In genomic region chr14:23174785-23175184, GRCh38 we compare ENCODE assay signal across 22 cellular contexts. TPM values are rescaled to one million over a fixed set of nuclear protein-coding genes. Genes with fewer than 3 reads are reported as not detected.
DNase-seq lines count a peak whose midpoint lies in the region; ATAC-seq and TF ChIP-seq lines count a peak whose summit lies in the region.
"Had no signal": no experiment of that assay in that cellular context is flagged by ENCODE, and none has a peak within 500 bp of the region (broad histone marks: within the 10 kb centered on the region; RNA-seq: fewer than 3 reads in every experiment).

No MANE protein-coding gene starts in this region.

- no peak overlapping the region for H2BK15ac ChIP-seq in mesenchymal stem cell (ENCODE audit: low read depth, poor library complexity, severe bottlenecking)

- H2AK5ac ChIP-seq in mesenchymal stem cell (ENCODE audit: low read length, severe bottlenecking), result no peak overlapping the region

- H3K27ac Mint-ChIP-seq in activated CD4-positive, alpha-beta T cell treated with anti-CD3 and anti-CD28 coated beads, Interleukin-2, amount 10 ng/mL, durations not matched to agents 24 days and 14 days, result no peak overlapping the region
- H3K27ac Mint-ChIP-seq: IgD-negative memory B cell, immature natural killer cell had no signal

- no peak overlapping the region for H3K18ac ChIP-seq in mesenchymal stem cell (ENCODE audit: low read depth in 1 of 2, low read length in 2 of 2)

- H3K36me3 ChIP-seq in HUES48 (ENCODE audit: control insufficient read depth, insufficient read depth, low read length) (peaks cover 8% of the 10 kb centered on the region), mesenchymal stem cell (ENCODE audit: control insufficient read depth in 1 of 2, insufficient read depth in 2 of 2, low read depth in 1 of 2, low read length in 2 of 2) (no peaks in the 10 kb centered on the region), gastrocnemius medialis (peaks cover 0 to 10% of the 10 kb centered on the region in 2 donors)
- H3K36me3 ChIP-seq: colonic mucosa, sigmoid colon had no signal

- H3K79me1 ChIP-seq in mesenchymal stem cell (replicated peaks; ENCODE audit: low read length, poor library complexity, severe bottlenecking), result no peaks in the 10 kb centered on the region

- H3K27me3 Mint-ChIP-seq in activated CD4-positive, alpha-beta T cell treated with anti-CD3 and anti-CD28 coated beads, Interleukin-2, amount 10 ng/mL, durations not matched to agents 24 days and 14 days, result peaks cover 35% of the 10 kb centered on the region

- WGBS in mesenchymal stem cell, result 48% methylated on average over 3 of the region's 4 CpGs

- H4K8ac ChIP-seq in mesenchymal stem cell (ENCODE audit: low read length), result no peak overlapping the region

- no peak overlapping the region for H2BK5ac ChIP-seq in mesenchymal stem cell (ENCODE audit: low read depth, low read length, poor library complexity, severe bottlenecking)

- no peaks in the 10 kb centered on the region for H3K9me3 Mint-ChIP-seq in activated CD4-positive, alpha-beta T cell treated with anti-CD3 and anti-CD28 coated beads, Interleukin-2, amount 10 ng/mL, durations not matched to agents 24 days and 14 days
- H3K9me3 Mint-ChIP-seq: IgD-negative memory B cell, immature natural killer cell had no signal

- no peaks in the 10 kb centered on the region for H3K27me3 ChIP-seq in HUES48 (ENCODE audit: control insufficient read depth, insufficient read depth, low read length)
- H3K27me3 ChIP-seq in mesenchymal stem cell (ENCODE audit: control insufficient read depth in 1 of 2, insufficient read depth in 1 of 2, low read length in 2 of 2), result peaks cover 0 to 5% of the 10 kb centered on the region in 2 experiments
- no peaks in the 10 kb centered on the region for H3K27me3 ChIP-seq in gastrocnemius medialis
- H3K27me3 ChIP-seq: colonic mucosa, sigmoid colon had no signal

- H3K14ac ChIP-seq in mesenchymal stem cell (ENCODE audit: low read length in 2 of 2), result no peak overlapping the region

- no peak for TF ChIP-seq CTCF in gastrocnemius medialis (IDR thresholded peaks at IDR 0.05 in 4 of 5, conservative IDR thresholded peaks at IDR 0.05 in 1 of 5)

- peak overlapping the region in 1 of 2 experiments; percentile 8 for H3K4ac ChIP-seq in mesenchymal stem cell (ENCODE audit: low read depth in 1 of 2, low read length in 2 of 2)

- H2AFZ ChIP-seq in mesenchymal stem cell (ENCODE audit: low read depth, low read length), result no peak overlapping the region

- H3K9ac ChIP-seq in HUES48 (ENCODE audit: low read depth, low read length) (no peak overlapping the region), mesenchymal stem cell (ENCODE audit: low read length) (peak overlapping the region; percentile 48)

- peaks cover 22% of the 10 kb centered on the region for H3K4me1 ChIP-seq in HUES48 (ENCODE audit: control insufficient read depth, insufficient read depth, low read length)
- H3K4me1 ChIP-seq in mesenchymal stem cell (ENCODE audit: control insufficient read depth, insufficient read depth, low read depth, low read length), result no peaks in the 10 kb centered on the region
- H3K4me1 ChIP-seq in gastrocnemius medialis, result peaks cover 43 to 56% of the 10 kb centered on the region in 2 donors
- H3K4me1 ChIP-seq: colonic mucosa had no signal

- H3K36me3 Mint-ChIP-seq in activated CD4-positive, alpha-beta T cell treated with anti-CD3 and anti-CD28 coated beads, Interleukin-2, amount 10 ng/mL, durations not matched to agents 24 days and 14 days (ENCODE audit: low read depth), result no peaks in the 10 kb centered on the region
- H3K36me3 Mint-ChIP-seq: IgD-negative memory B cell, immature natural killer cell had no signal

- DNase-seq in mesenchymal stem cell (no peak), gastrocnemius medialis (no peak), DMS153 treated with DMSO at 0.1 percent for 48 hours (lab: John Stamatoyannopoulos, UW; ENCODE audit: unreplicated experiment) (no peak), RKO (ENCODE audit: low spot score) (no peak)
- no peak for DNase-seq in activated CD4-positive, alpha-beta T cell treated with anti-CD3 and anti-CD28 coated beads, Interleukin-2, amount 10 ng/mL, durations not matched to agents 24 days and 14 days
- DNase-seq: activated effector memory CD4-positive, alpha-beta T cell treated with anti-CD3 and anti-CD28 coated beads, Interleukin-2, amount 50 U/mL, for 16 hours; colonic mucosa; COR-L47; immature natural killer cell; NCI-H2081; NCI-H510A; SHP77 treated with DMSO at 0.1 percent for 48 hours; sigmoid colon; stimulated activated CD4-positive, alpha-beta T cell treated with anti-CD3 and anti-CD28 coated beads, Interleukin-2, amount 100 ng/mL, for 24 hours; T-helper 17 cell had no signal

- H3K4me3 Mint-ChIP-seq in activated CD4-positive, alpha-beta T cell treated with anti-CD3 and anti-CD28 coated beads, Interleukin-2, amount 10 ng/mL, durations not matched to agents 24 days and 14 days, result no peak overlapping the region
- H3K4me3 Mint-ChIP-seq: IgD-negative memory B cell, immature natural killer cell, T-helper 17 cell had no signal

- no peak overlapping the region for H2BK120ac ChIP-seq in mesenchymal stem cell (ENCODE audit: low read depth, low read length)

- TF ChIP-seq POLR2A in gastrocnemius medialis (IDR thresholded peaks at IDR 0.05), result no peak

- H3K4me2 ChIP-seq in mesenchymal stem cell (ENCODE audit: low read length, poor library complexity, severe bottlenecking), result no peak overlapping the region

- H3K4me3 ChIP-seq in HUES48 (ENCODE audit: low read depth, low read length) (no peak overlapping the region), mesenchymal stem cell (ENCODE audit: insufficient read depth in 1 of 2, low read depth in 1 of 2, low read length in 2 of 2) (no peak overlapping the region), gastrocnemius medialis (no peak overlapping the region)
- H3K4me3 ChIP-seq: colonic mucosa, lung, sigmoid colon had no signal

- peak overlapping the region; percentile 77 for H3K27ac ChIP-seq in HUES48 (ENCODE audit: low read depth, low read length)
- peak overlapping the region; percentile 54 for H3K27ac ChIP-seq in cingulate gyrus (ENCODE audit: low read depth, low read length)
- no peak overlapping the region for H3K27ac ChIP-seq in mesenchymal stem cell (ENCODE audit: low read length, poor library complexity, severe bottlenecking)
- H3K27ac ChIP-seq in gastrocnemius medialis, result peak overlapping the region; percentile 50 to 67 (median 62)
- H3K27ac ChIP-seq: colonic mucosa had no signal

- no peak overlapping the region for H4K91ac ChIP-seq in mesenchymal stem cell (ENCODE audit: low read length)

- no peak overlapping the region for H3K23ac ChIP-seq in mesenchymal stem cell (ENCODE audit: low read length in 2 of 2)

- no peaks in the 10 kb centered on the region for H3K4me1 Mint-ChIP-seq in activated CD4-positive, alpha-beta T cell treated with anti-CD3 and anti-CD28 coated beads, Interleukin-2, amount 10 ng/mL, durations not matched to agents 24 days and 14 days
- H3K4me1 Mint-ChIP-seq: immature natural killer cell had no signal

- H3K9me3 ChIP-seq in HUES48 (ENCODE audit: control insufficient read depth, insufficient read depth, low read length) (no peaks in the 10 kb centered on the region), mesenchymal stem cell (ENCODE audit: control insufficient read depth, low read length) (no peaks in the 10 kb centered on the region), gastrocnemius medialis (no peaks in the 10 kb centered on the region)
- H3K9me3 ChIP-seq: colonic mucosa, sigmoid colon had no signal

- no peak for ATAC-seq in gastrocnemius medialis
- ATAC-seq in GM18909 (IDR thresholded peaks at IDR 0.05; ENCODE audit: poor library complexity, unreplicated experiment), result no peak
- ATAC-seq: T-helper 17 cell had no signal

- H2BK12ac ChIP-seq in mesenchymal stem cell (ENCODE audit: low read length in 2 of 2), result peak overlapping the region in 1 of 2 experiments; percentile 38

- intact Hi-C loops in gastrocnemius medialis (cut with DNase I; ENCODE audit: low total_unique reads), result no loop called here
- intact Hi-C loops in activated CD4-positive, alpha-beta T cell treated with anti-CD3 and anti-CD28 coated beads, Interleukin-2, amount 10 ng/mL, durations not matched to agents 24 days and 14 days (cut with micrococcal nuclease), result no loop called here

- in situ Hi-C loops in gastrocnemius medialis (cut with MboI; ENCODE audit: low sequenced_read_pairs in 4 of 4), result no loop called here

RNA-seq across cellular contexts. Expression of gene SLC7A8, which starts 8.7 kb away (rescaled TPM):
- 3.8 TPM for polyA plus RNA-seq in mesenchymal stem cell (2013, experiment 1 of 2)
- polyA plus RNA-seq in mesenchymal stem cell (2013, experiment 2 of 2), result 3.5 TPM
- 100 to 1,000 TPM in 1 of 4 donors, 10 to 100 TPM in 3; 34.5 to 199 (median 63.7) TPM for total RNA-seq in gastrocnemius medialis
- not detected in 2 replicates for total RNA-seq in activated CD4-positive, alpha-beta T cell treated with anti-CD3 and anti-CD28 coated beads, Interleukin-2, amount 10 ng/mL, durations not matched to agents 24 days and 14 days

RNA-seq across cellular contexts. Expression of gene CEBPE, which starts 55.7 kb away (rescaled TPM):
- polyA plus RNA-seq in mesenchymal stem cell (2013, experiment 1 of 2), result not detected
- not detected for polyA plus RNA-seq in mesenchymal stem cell (2013, experiment 2 of 2)
- not detected for total RNA-seq in gastrocnemius medialis
- 0.35 TPM in 1 of 2 replicates, not detected in the other for total RNA-seq in activated CD4-positive, alpha-beta T cell treated with anti-CD3 and anti-CD28 coated beads, Interleukin-2, amount 10 ng/mL, durations not matched to agents 24 days and 14 days
- total RNA-seq: colonic mucosa, epithelial cell of proximal tubule, glomerular endothelial cell had no signal
- polyA plus RNA-seq: IgD-negative memory B cell, immature natural killer cell had no signal

Comparison
In these comparisons a context has a peak if more than half of its experiments do, and no peak if none do; other contexts are left out.
1. RNA of gene SLC7A8, which starts 8.7 kb away (total RNA-seq): 34.5 to 199 TPM in gastrocnemius medialis; not detected in activated CD4-positive, alpha-beta T cell treated with anti-CD3 and anti-CD28 coated beads, Interleukin-2, amount 10 ng/mL, durations not matched to agents 24 days and 14 days; every median in the first group is over 10 times any median in the second.